In genomic region chr9:35816708-35817107, GRCh38 we compare ENCODE assay signal across 15 cellular contexts. TPM values are rescaled to one million over a fixed set of nuclear protein-coding genes. Genes with fewer than 3 reads are reported as not detected.
DNase-seq lines count a peak whose midpoint lies in the region; ATAC-seq and TF ChIP-seq lines count a peak whose summit lies in the region.
"Had no signal": no experiment of that assay in that cellular context is flagged by ENCODE, and none has a peak within 500 bp of the region (broad histone marks: within the 10 kb centered on the region; RNA-seq: fewer than 3 reads in every experiment).

No MANE protein-coding gene starts in this region.

- TF ChIP-seq RAD21 in neural cell (conservative IDR thresholded peaks at IDR 0.05): no peak

- H3F3A ChIP-seq in neural cell (ENCODE audit: insufficient read depth, low read length, poor library complexity, severe bottlenecking): peaks cover 5% of the 10 kb centered on the region

- TF ChIP-seq CTCF in WI38 (IDR thresholded peaks at IDR 0.05; ENCODE audit: low read depth, low read length): 0 out of 2 replicates have a peak, but pooled peaks have one; percentile 3
- peak; percentile 13 for TF ChIP-seq CTCF in neural cell (IDR thresholded peaks at IDR 0.05; ENCODE audit: poor library complexity, severe bottlenecking)

- peak; percentile 33 for DNase-seq in DMS53 (lab: John Stamatoyannopoulos, UW)
- DNase-seq in DMS53 treated with DMSO at 0.1 percent for 48 hours (lab: John Stamatoyannopoulos, UW; ENCODE audit: unreplicated experiment): no peak
- peak; percentile 21 for DNase-seq in KBM-7
- DNase-seq in germinal center (ENCODE audit: low spot score): no peak
- DNase-seq in NCI-H2227 treated with DMSO at 0.1 percent for 48 hours (lab: John Stamatoyannopoulos, UW): no peak
- DNase-seq: activated effector memory CD4-positive, alpha-beta T cell treated with Interleukin-2 at 50 U/mL for 16 hours; NCI-H2029; Right ventricle myocardium superior; stimulated activated CD4-positive, alpha-beta T cell treated with anti-CD3 and anti-CD28 coated beads, Interleukin-15, amount 100 ng/mL, for 24 hours; stimulated activated naive CD4-positive, alpha-beta T cell treated with Interleukin-2 at 50 U/mL for 16 hours had no signal

- no peaks in the 10 kb centered on the region for H3K9me2 ChIP-seq in neural cell (ENCODE audit: insufficient read depth, low read length)

- no peaks in the 10 kb centered on the region for H3K36me3 ChIP-seq in neural cell (ENCODE audit: insufficient read depth, low read length)
- H3K36me3 ChIP-seq: neutrophil had no signal

- H3K27me3 ChIP-seq in neural cell (ENCODE audit: insufficient read depth, low read depth, low read length): no peaks in the 10 kb centered on the region

- no peak overlapping the region for H3K27ac ChIP-seq in neural cell (ENCODE audit: low read length)
- H3K27ac ChIP-seq: neutrophil had no signal

- H3K79me2 ChIP-seq in neural cell (replicated peaks; ENCODE audit: insufficient read depth, low read length): peaks cover 4% of the 10 kb centered on the region

- no peaks in the 10 kb centered on the region for H4K20me1 ChIP-seq in neural cell (ENCODE audit: insufficient read depth)

- in situ Hi-C loops in KBM-7 (cut with MboI; ENCODE audit: low pct_unique_long_range_greater_than_20kb, low sequenced_read_pairs): no loop called here

- no peak overlapping the region for H3K4me3 ChIP-seq in WI38 (ENCODE audit: low read depth, low read length)
- H3K4me3 ChIP-seq in neural cell (ENCODE audit: low read length): no peak overlapping the region

- no peaks in the 10 kb centered on the region for H3K9me3 ChIP-seq in neural cell (ENCODE audit: low read length)
- H3K9me3 ChIP-seq: neutrophil had no signal

- ATAC-seq in GM18502 (IDR thresholded peaks at IDR 0.05; ENCODE audit: poor library complexity, unreplicated experiment): no peak
- ATAC-seq: activated CD4-positive, CD25-positive, alpha-beta regulatory T cell treated with anti-CD3 and anti-CD28 coated beads, Interleukin-2, amount 50 U/mL, for 24 hours had no signal

- no peak for TF ChIP-seq EP300 in neural cell (conservative IDR thresholded peaks at IDR 0.05; ENCODE audit: poor library complexity, severe bottlenecking)

- H2AFZ ChIP-seq in neural cell (ENCODE audit: low read depth, low read length): no peak overlapping the region

- H3K9ac ChIP-seq in neural cell (ENCODE audit: low read length): no peak overlapping the region

- no peak overlapping the region for H3K4me2 ChIP-seq in neural cell (ENCODE audit: low read length)

TF ChIP-seq in neural cell, 6 proteins besides CTCF, POLR2A, EP300 and RAD21:
- no peak for TF ChIP-seq POLR2AphosphoS5 (IDR thresholded peaks at IDR 0.05)
- no peak for TF ChIP-seq MXI1 (conservative IDR thresholded peaks at IDR 0.05; ENCODE audit: poor library complexity, severe bottlenecking)
- no peak for TF ChIP-seq EZH2 (IDR thresholded peaks at IDR 0.05; ENCODE audit: borderline replicate concordance, insufficient read depth, low read length, poor library complexity, severe bottlenecking)
- TF ChIP-seq REST (IDR thresholded peaks at IDR 0.05; ENCODE audit: borderline replicate concordance): no peak
- TF ChIP-seq TAF1 (IDR thresholded peaks at IDR 0.05; ENCODE audit: low read depth): no peak
- no peak for TF ChIP-seq SMC3 (conservative IDR thresholded peaks at IDR 0.05; ENCODE audit: poor library complexity)

RNA-seq across cellular contexts. Expression of gene HINT2, which starts 1.9 kb away (rescaled TPM):
- 31.0 and 31.6 TPM in 2 replicates for polyA plus RNA-seq in neural cell
- 7.3 and 13.1 TPM in 2 replicates for polyA minus RNA-seq in neural cell

RNA-seq across cellular contexts. Expression of gene SPAG8, which starts 4.6 kb away (rescaled TPM):
- 2.9 and 4.2 TPM in 2 replicates for polyA plus RNA-seq in neural cell
- polyA minus RNA-seq in neural cell: 2.3 and 4.4 TPM in 2 replicates

RNA-seq across cellular contexts. Expression of gene FAM221B, which starts 11.8 kb away (rescaled TPM):
- polyA plus RNA-seq in neural cell: 0.09 TPM in 1 of 2 replicates, not detected in the other
- polyA minus RNA-seq in neural cell: not detected in 2 replicates

RNA-seq across cellular contexts. Expression of gene TMEM8B, which starts 12.3 kb away (rescaled TPM):
- polyA plus RNA-seq in neural cell: 12.7 and 12.9 TPM in 2 replicates
- 15.6 and 18.2 TPM in 2 replicates for polyA minus RNA-seq in neural cell

RNA-seq across cellular contexts. Expression of gene NPR2, which starts 25.3 kb away (rescaled TPM):
- polyA plus RNA-seq in neural cell: 3.1 and 9.6 TPM in 2 replicates
- 0.58 and 0.73 TPM in 2 replicates for polyA minus RNA-seq in neural cell

Comparison
In these comparisons a context has a peak if more than half of its experiments do, and no peak if none do; other contexts are left out.
1. DNase-seq: peak in DMS53 (single experiment) and KBM-7 (single experiment); none in DMS53 treated with DMSO at 0.1 percent for 48 hours (single experiment), germinal center (single experiment) and NCI-H2227 treated with DMSO at 0.1 percent for 48 hours (single experiment).